2 cellular contexts compared by ENCODE assay signal in genomic region chr17:46741122-46741725, GRCh38.
TF ChIP-seq lines count a peak whose summit lies in the region.

No MANE protein-coding gene starts in this region.

TF ChIP-seq in SK-N-SH treated with all-trans-retinoic acid at 6 μM for 48 hours, 23 proteins besides CTCF, POLR2A, EP300 and RAD21 (continued from another document):
- TF ChIP-seq, protein P1, sequence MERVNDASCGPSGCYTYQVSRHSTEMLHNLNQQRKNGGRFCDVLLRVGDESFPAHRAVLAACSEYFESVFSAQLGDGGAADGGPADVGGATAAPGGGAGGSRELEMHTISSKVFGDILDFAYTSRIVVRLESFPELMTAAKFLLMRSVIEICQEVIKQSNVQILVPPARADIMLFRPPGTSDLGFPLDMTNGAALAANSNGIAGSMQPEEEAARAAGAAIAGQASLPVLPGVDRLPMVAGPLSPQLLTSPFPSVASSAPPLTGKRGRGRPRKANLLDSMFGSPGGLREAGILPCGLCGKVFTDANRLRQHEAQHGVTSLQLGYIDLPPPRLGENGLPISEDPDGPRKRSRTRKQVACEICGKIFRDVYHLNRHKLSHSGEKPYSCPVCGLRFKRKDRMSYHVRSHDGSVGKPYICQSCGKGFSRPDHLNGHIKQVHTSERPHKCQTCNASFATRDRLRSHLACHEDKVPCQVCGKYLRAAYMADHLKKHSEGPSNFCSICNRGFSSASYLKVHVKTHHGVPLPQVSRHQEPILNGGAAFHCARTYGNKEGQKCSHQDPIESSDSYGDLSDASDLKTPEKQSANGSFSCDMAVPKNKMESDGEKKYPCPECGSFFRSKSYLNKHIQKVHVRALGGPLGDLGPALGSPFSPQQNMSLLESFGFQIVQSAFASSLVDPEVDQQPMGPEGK (CRISPR knock-in tag; IDR thresholded peaks at IDR 0.05; ENCODE audit: borderline replicate concordance), result no peak
- TF ChIP-seq PPARA (CRISPR knock-in tag; IDR thresholded peaks at IDR 0.05; ENCODE audit: borderline replicate concordance) (no peak), ZC3H10 (CRISPR knock-in tag; IDR thresholded peaks at IDR 0.05) (no peak), CSDC2 (CRISPR knock-in tag; IDR thresholded peaks at IDR 0.05) (no peak), ZNF8 (CRISPR knock-in tag; IDR thresholded peaks at IDR 0.05) (no peak), GLIS3 (CRISPR knock-in tag; IDR thresholded peaks at IDR 0.05) (no peak), ISL1 (CRISPR knock-in tag; IDR thresholded peaks at IDR 0.05) (no peak), RARB (CRISPR knock-in tag; IDR thresholded peaks at IDR 0.05) (no peak), OSR1 (CRISPR knock-in tag; IDR thresholded peaks at IDR 0.05) (no peak)
- TF ChIP-seq, protein P2, sequence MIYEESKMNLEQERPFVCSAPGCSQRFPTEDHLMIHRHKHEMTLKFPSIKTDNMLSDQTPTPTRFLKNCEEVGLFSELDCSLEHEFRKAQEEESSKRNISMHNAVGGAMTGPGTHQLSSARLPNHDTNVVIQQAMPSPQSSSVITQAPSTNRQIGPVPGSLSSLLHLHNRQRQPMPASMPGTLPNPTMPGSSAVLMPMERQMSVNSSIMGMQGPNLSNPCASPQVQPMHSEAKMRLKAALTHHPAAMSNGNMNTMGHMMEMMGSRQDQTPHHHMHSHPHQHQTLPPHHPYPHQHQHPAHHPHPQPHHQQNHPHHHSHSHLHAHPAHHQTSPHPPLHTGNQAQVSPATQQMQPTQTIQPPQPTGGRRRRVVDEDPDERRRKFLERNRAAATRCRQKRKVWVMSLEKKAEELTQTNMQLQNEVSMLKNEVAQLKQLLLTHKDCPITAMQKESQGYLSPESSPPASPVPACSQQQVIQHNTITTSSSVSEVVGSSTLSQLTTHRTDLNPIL (CRISPR knock-in tag; IDR thresholded peaks at IDR 0.05; ENCODE audit: low read depth), result no peak
- TF ChIP-seq, protein P3, sequence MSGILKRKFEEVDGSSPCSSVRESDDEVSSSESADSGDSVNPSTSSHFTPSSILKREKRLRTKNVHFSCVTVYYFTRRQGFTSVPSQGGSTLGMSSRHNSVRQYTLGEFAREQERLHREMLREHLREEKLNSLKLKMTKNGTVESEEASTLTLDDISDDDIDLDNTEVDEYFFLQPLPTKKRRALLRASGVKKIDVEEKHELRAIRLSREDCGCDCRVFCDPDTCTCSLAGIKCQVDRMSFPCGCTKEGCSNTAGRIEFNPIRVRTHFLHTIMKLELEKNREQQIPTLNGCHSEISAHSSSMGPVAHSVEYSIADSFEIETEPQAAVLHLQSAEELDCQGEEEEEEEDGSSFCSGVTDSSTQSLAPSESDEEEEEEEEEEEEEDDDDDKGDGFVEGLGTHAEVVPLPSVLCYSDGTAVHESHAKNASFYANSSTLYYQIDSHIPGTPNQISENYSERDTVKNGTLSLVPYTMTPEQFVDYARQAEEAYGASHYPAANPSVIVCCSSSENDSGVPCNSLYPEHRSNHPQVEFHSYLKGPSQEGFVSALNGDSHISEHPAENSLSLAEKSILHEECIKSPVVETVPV (CRISPR knock-in tag; IDR thresholded peaks at IDR 0.05), result no peak

TF ChIP-seq in WTC11, 78 proteins besides CTCF, POLR2A, EP300 and RAD21 (continued from another document):
- TF ChIP-seq AFF4 (CRISPR knock-in tag; IDR thresholded peaks at IDR 0.05; ENCODE audit: borderline replicate concordance) (no peak), FOXP1 (CRISPR knock-in tag; IDR thresholded peaks at IDR 0.05; ENCODE audit: borderline replicate concordance) (no peak), MXD4 (CRISPR knock-in tag; IDR thresholded peaks at IDR 0.05; ENCODE audit: borderline replicate concordance) (no peak), ZBTB43 (CRISPR knock-in tag; IDR thresholded peaks at IDR 0.05) (no peak), PREB (CRISPR knock-in tag; IDR thresholded peaks at IDR 0.05; ENCODE audit: borderline replicate concordance) (no peak), JAZF1 (CRISPR knock-in tag; IDR thresholded peaks at IDR 0.05) (no peak), ERG (CRISPR knock-in tag; IDR thresholded peaks at IDR 0.05) (no peak)
